ENCODE assay signal across 13 cellular contexts in genomic region chr9:106981396-106982287, GRCh38.
DNase-seq lines count a peak whose midpoint lies in the region; ATAC-seq and TF ChIP-seq lines count a peak whose summit lies in the region.
"Had no signal": no experiment of that assay in that cellular context is flagged by ENCODE, and none has a peak within 500 bp of the region (broad histone marks: within the 10 kb centered on the region; RNA-seq: fewer than 3 reads in every experiment).

No MANE protein-coding gene starts in this region.

- DNase-seq in brain pericyte (ENCODE audit: low read depth, low spot score) (peak; percentile 73), NCI-H510A (lab: John Stamatoyannopoulos, UW) (no peak), SIG-M5 treated with dmso at 0.1 percent for 504 hours (lab: John Stamatoyannopoulos, UW; ENCODE audit: unreplicated experiment) (no peak), aorta (no peak)
- DNase-seq: activated B cell treated with CpG ODN at 0.5 μM for 24 hours; central memory CD4-positive, alpha-beta T cell; erythroblast; KG1; Right ventricle myocardium superior had no signal

- H3K4me1 ChIP-seq in aorta (ENCODE audit: control insufficient read depth in 1 of 2, insufficient read depth in 2 of 2, low read length in 2 of 2) = no peaks in the 10 kb centered on the region

- H3K4me3 ChIP-seq in aorta (ENCODE audit: low read length in 2 of 2) = no peak overlapping the region

- peak; percentile 80 for ATAC-seq in GM18907 (IDR thresholded peaks at IDR 0.05; ENCODE audit: unreplicated experiment)
- peak; percentile 68 for ATAC-seq in GM21619 (IDR thresholded peaks at IDR 0.05; ENCODE audit: unreplicated experiment)
- ATAC-seq in HG03066 (IDR thresholded peaks at IDR 0.05; ENCODE audit: low read depth, unreplicated experiment) = peak; percentile 51
- no peak for ATAC-seq in SK-N-SH treated with all-trans-retinoic acid at 6 μM for 48 hours
- no peak for ATAC-seq in aorta (ENCODE audit: low FRiP score)

- no peaks in the 10 kb centered on the region for H3K9me3 ChIP-seq in aorta (ENCODE audit: control insufficient read depth, low read length)

- no peaks in the 10 kb centered on the region for H3K27me3 ChIP-seq in aorta (ENCODE audit: control insufficient read depth in 1 of 2, insufficient read depth in 2 of 2, low read length in 1 of 2)

- H3K36me3 ChIP-seq in aorta (ENCODE audit: control insufficient read depth in 1 of 2, insufficient read depth in 2 of 2, low read length in 1 of 2) = peaks cover 0 to 3% of the 10 kb centered on the region in 2 donors

- WGBS in aorta, 2 donors = 84 to 91% methylated on average over 10 of the region's 10 CpGs

- H3K27ac ChIP-seq in aorta (ENCODE audit: low read depth in 1 of 2, low read length in 2 of 2) = no peak overlapping the region

- intact Hi-C loops in aorta (cut with DNase I) = no loop called here

TF ChIP-seq in SK-N-SH treated with all-trans-retinoic acid at 6 μM for 48 hours, 23 proteins besides CTCF, POLR2A, EP300 and RAD21:
- TF ChIP-seq ZNF565 (CRISPR knock-in tag; conservative IDR thresholded peaks at IDR 0.05; ENCODE audit: low read depth) = no peak
- TF ChIP-seq ZNF8 (CRISPR knock-in tag; IDR thresholded peaks at IDR 0.05) = no peak
- TF ChIP-seq, protein P1, sequence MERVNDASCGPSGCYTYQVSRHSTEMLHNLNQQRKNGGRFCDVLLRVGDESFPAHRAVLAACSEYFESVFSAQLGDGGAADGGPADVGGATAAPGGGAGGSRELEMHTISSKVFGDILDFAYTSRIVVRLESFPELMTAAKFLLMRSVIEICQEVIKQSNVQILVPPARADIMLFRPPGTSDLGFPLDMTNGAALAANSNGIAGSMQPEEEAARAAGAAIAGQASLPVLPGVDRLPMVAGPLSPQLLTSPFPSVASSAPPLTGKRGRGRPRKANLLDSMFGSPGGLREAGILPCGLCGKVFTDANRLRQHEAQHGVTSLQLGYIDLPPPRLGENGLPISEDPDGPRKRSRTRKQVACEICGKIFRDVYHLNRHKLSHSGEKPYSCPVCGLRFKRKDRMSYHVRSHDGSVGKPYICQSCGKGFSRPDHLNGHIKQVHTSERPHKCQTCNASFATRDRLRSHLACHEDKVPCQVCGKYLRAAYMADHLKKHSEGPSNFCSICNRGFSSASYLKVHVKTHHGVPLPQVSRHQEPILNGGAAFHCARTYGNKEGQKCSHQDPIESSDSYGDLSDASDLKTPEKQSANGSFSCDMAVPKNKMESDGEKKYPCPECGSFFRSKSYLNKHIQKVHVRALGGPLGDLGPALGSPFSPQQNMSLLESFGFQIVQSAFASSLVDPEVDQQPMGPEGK (CRISPR knock-in tag; IDR thresholded peaks at IDR 0.05; ENCODE audit: borderline replicate concordance) = no peak
- TF ChIP-seq RARB (CRISPR knock-in tag; IDR thresholded peaks at IDR 0.05) = no peak
- no peak for TF ChIP-seq TOX (CRISPR knock-in tag; IDR thresholded peaks at IDR 0.05; ENCODE audit: borderline replicate concordance)
- TF ChIP-seq ISL1 (CRISPR knock-in tag; IDR thresholded peaks at IDR 0.05) = no peak
- TF ChIP-seq, protein P2, sequence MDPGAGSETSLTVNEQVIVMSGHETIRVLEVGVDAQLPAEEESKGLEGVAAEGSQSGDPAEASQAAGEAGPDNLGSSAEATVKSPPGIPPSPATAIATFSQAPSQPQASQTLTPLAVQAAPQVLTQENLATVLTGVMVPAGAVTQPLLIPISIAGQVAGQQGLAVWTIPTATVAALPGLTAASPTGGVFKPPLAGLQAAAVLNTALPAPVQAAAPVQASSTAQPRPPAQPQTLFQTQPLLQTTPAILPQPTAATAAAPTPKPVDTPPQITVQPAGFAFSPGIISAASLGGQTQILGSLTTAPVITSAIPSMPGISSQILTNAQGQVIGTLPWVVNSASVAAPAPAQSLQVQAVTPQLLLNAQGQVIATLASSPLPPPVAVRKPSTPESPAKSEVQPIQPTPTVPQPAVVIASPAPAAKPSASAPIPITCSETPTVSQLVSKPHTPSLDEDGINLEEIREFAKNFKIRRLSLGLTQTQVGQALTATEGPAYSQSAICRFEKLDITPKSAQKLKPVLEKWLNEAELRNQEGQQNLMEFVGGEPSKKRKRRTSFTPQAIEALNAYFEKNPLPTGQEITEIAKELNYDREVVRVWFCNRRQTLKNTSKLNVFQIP (CRISPR knock-in tag; IDR thresholded peaks at IDR 0.05; ENCODE audit: borderline replicate concordance, low read depth) = no peak
- TF ChIP-seq ZNF70 (CRISPR knock-in tag; IDR thresholded peaks at IDR 0.05) = no peak
- TF ChIP-seq ARNTL (CRISPR knock-in tag; IDR thresholded peaks at IDR 0.05; ENCODE audit: borderline replicate concordance, low read depth) = no peak

Comparison
In these comparisons a context has a peak if more than half of its experiments do, and no peak if none do; other contexts are left out.
1. ATAC-seq: peak in GM18907 (single experiment), GM21619 (single experiment) and HG03066 (single experiment); none in SK-N-SH treated with all-trans-retinoic acid at 6 μM for 48 hours (single experiment) and aorta (single experiment).